Comparison of ENCODE assay signal across 21 cellular contexts in the genomic region with DNA sequence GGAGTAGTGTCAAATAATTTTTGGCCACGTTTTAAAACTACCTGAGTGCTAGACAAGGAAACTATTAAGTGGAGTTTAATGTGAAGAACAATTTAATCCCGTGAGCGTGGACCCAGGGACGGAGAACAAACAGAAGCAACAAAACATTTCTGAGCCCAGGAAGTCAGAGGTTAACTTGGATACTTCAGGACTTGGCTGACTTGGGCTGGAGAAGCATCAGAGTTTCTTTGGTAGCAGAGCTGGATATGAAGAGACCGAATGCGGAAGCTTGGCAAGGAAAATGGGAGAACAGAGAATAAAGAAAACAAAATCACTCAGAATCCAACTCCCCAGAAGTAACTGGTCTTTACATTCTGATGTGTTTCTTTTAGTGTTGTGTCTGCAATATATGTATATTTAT.
"Had no signal": no experiment of that assay in that cellular context is flagged by ENCODE, and none has a peak within 500 bp of the region (broad histone marks: within the 10 kb centered on the region; RNA-seq: fewer than 3 reads in every experiment).

No MANE protein-coding gene starts in this region.

- H3K27me3 ChIP-seq: hepatocyte, spleen, testis, tibial nerve, upper lobe of right lung, vagina had no signal

- ATAC-seq: effector memory CD8-positive, alpha-beta T cell; left colon; natural killer cell treated with Interleukin-12 subunit alpha and Interleukin-12 subunit beta and Interleukin-15 and Interleukin-18, amount 100 ng/mL, for 72 hours; stimulated activated memory B cell treated with anti-CD40 and anti-IgM and Interleukin-4, amounts not matched to agents 10 μg/mL and 1 μg/mL and 100 μg/mL, for 72 hours; upper lobe of right lung had no signal

- H3K27ac ChIP-seq: hepatocyte, parathyroid adenoma, prostate gland, spleen, testis, upper lobe of right lung, vagina had no signal

- H3K9ac ChIP-seq: parathyroid adenoma had no signal

- H3K36me3 ChIP-seq: prostate gland, spleen, upper lobe of right lung, vagina had no signal

- DNase-seq: effector memory CD8-positive, alpha-beta T cell; foreskin melanocyte; head of caudate nucleus; kidney; left colon; mammary epithelial cell; occipital lobe; retina; spleen; stimulated activated CD4-positive, alpha-beta T cell treated with anti-CD3 and anti-CD28 coated beads, Interleukin-15, amount 100 ng/mL, for 24 hours; stimulated activated CD4-positive, alpha-beta T cell treated with anti-CD3 and anti-CD28 coated beads, Interleukin-1b, Interleukin-23, amount 100 ng/mL, for 48 hours; stimulated activated CD4-positive, alpha-beta T cell treated with anti-CD3 and anti-CD28 coated beads, Interleukin-4, amount 100 ng/mL, for 24 hours; testis; upper lobe of right lung had no signal

- H3K9me3 ChIP-seq: prostate gland, spleen, testis, tibial nerve, upper lobe of right lung, vagina had no signal

- H3K4me1 ChIP-seq: parathyroid adenoma, prostate gland, spleen, testis, upper lobe of right lung, vagina had no signal

- H3K4me3 ChIP-seq: hepatocyte, prostate gland, spleen, testis, tibial nerve, upper lobe of right lung, vagina had no signal
